In the genomic region with DNA sequence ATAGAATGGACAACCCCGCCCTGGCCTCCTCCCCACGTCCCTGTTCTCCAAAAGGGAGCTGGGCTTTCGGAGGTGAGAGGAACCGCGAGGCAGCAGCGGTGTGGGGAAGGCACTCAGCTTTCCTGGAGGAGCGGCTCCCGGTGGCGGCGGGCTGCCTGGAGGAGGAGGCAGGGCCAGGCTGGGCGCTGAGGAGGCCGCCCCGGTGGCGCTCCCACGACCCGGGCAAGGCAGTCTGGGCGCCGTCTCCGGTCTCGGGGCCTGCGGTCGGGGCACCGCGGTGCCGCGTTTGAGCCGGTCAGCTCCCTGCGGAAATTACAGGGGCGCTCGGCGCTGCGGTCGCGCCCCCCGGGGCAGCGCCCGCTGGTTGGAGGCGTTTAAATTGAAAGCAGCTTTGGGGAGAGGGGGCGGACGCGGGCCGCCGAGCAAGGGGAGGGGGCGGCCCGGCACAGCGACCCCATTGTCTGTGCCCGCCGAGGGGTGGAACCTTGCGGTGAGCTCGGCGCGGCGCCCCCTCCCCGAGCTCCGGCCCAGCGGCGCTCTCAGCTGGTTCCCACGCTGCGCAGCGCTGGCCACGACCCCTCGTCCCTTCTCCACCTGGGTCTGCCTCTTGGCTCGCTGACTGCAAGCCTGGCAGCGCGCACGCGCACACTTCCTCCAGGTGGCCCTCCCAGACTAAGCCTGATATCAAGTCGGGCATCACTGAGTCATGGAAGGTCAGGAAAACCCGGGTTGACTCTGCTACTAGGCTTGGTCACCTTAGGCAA, we compare ENCODE assay signal across 11 cellular contexts. TPM values are rescaled to one million over a fixed set of nuclear protein-coding genes. Genes with fewer than 3 reads are reported as not detected.
DNase-seq lines count a peak whose midpoint lies in the region; ATAC-seq and TF ChIP-seq lines count a peak whose summit lies in the region.
"Had no signal": no experiment of that assay in that cellular context is flagged by ENCODE, and none has a peak within 500 bp of the region (broad histone marks: within the 10 kb centered on the region; RNA-seq: fewer than 3 reads in every experiment).

No MANE protein-coding gene starts in this region.

- DNase-seq in 8988T = peak; percentile 91
- DNase-seq in dermis blood vessel endothelial cell = peak; percentile 15
- peak; percentile 58 for DNase-seq in nephron progenitor cell
- DNase-seq in mucosa of gallbladder (ENCODE audit: low spot score) = no peak
- no peak for DNase-seq in NK-92 treated with Interleukin-12 subunit alpha and Interleukin-12 subunit beta, amount 100 ng/mL, for 24 hours (lab: John Stamatoyannopoulos, UW)
- DNase-seq in NCI-H1417 treated with DMSO at 0.1 percent for 48 hours (lab: John Stamatoyannopoulos, UW) = no peak
- DNase-seq: DND-41; gastrocnemius medialis; stimulated activated naive CD4-positive, alpha-beta T cell treated with Interleukin-2 at 50 U/mL for 16 hours had no signal

- H3K4me3 Mint-ChIP-seq in nephron progenitor cell = peak overlapping the region; percentile 79

- TF ChIP-seq RAD21 in Ishikawa (IDR thresholded peaks at IDR 0.05; ENCODE audit: low read depth) = no peak

- H3K27me3 Mint-ChIP-seq in nephron progenitor cell (ENCODE audit: low read depth, poor library complexity) = peaks cover 94% of the 10 kb centered on the region

- H3K9me3 Mint-ChIP-seq in nephron progenitor cell = no peaks in the 10 kb centered on the region

- TF ChIP-seq CTCF in nephron progenitor cell (IDR thresholded peaks at IDR 0.05) = no peak

- H3K4me1 Mint-ChIP-seq in nephron progenitor cell = peaks cover 56% of the 10 kb centered on the region

- ATAC-seq in GM21786 (IDR thresholded peaks at IDR 0.05; ENCODE audit: unreplicated experiment) = no peak
- ATAC-seq: gastrocnemius medialis had no signal

- H3K27ac Mint-ChIP-seq in nephron progenitor cell = no peak overlapping the region

- no peak for TF ChIP-seq EP300 in Ishikawa (IDR thresholded peaks at IDR 0.05; ENCODE audit: borderline replicate concordance)

- no peaks in the 10 kb centered on the region for H3K36me3 Mint-ChIP-seq in nephron progenitor cell (ENCODE audit: low read depth)

TF ChIP-seq in Ishikawa, 13 proteins besides CTCF, POLR2A, EP300 and RAD21:
- TF ChIP-seq ZBTB7A (IDR thresholded peaks at IDR 0.05; ENCODE audit: low read depth) (peak; percentile 43; the same call in 1 of the 2 replicates), EGR1 (IDR thresholded peaks at IDR 0.05) (peak; percentile 14; the same call in 1 of the 2 replicates)
- TF ChIP-seq, protein P1, sequence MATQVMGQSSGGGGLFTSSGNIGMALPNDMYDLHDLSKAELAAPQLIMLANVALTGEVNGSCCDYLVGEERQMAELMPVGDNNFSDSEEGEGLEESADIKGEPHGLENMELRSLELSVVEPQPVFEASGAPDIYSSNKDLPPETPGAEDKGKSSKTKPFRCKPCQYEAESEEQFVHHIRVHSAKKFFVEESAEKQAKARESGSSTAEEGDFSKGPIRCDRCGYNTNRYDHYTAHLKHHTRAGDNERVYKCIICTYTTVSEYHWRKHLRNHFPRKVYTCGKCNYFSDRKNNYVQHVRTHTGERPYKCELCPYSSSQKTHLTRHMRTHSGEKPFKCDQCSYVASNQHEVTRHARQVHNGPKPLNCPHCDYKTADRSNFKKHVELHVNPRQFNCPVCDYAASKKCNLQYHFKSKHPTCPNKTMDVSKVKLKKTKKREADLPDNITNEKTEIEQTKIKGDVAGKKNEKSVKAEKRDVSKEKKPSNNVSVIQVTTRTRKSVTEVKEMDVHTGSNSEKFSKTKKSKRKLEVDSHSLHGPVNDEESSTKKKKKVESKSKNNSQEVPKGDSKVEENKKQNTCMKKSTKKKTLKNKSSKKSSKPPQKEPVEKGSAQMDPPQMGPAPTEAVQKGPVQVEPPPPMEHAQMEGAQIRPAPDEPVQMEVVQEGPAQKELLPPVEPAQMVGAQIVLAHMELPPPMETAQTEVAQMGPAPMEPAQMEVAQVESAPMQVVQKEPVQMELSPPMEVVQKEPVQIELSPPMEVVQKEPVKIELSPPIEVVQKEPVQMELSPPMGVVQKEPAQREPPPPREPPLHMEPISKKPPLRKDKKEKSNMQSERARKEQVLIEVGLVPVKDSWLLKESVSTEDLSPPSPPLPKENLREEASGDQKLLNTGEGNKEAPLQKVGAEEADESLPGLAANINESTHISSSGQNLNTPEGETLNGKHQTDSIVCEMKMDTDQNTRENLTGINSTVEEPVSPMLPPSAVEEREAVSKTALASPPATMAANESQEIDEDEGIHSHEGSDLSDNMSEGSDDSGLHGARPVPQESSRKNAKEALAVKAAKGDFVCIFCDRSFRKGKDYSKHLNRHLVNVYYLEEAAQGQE (IDR thresholded peaks at IDR 0.05; ENCODE audit: low read depth) = no peak

RNA-seq across cellular contexts. Expression of a gene that starts 58.7 kb away (rescaled TPM):
- not detected in 2 replicates for total RNA-seq in dermis blood vessel endothelial cell
- total RNA-seq in mucosa of gallbladder = not detected
- total RNA-seq: gastrocnemius medialis had no signal

Comparison
In these comparisons a context has a peak if more than half of its experiments do, and no peak if none do; other contexts are left out.
1. DNase-seq: peak in 8988T (single experiment), dermis blood vessel endothelial cell (single experiment) and nephron progenitor cell (single experiment); none in mucosa of gallbladder (single experiment), NK-92 treated with Interleukin-12 subunit alpha and Interleukin-12 subunit beta, amount 100 ng/mL, for 24 hours (single experiment) and NCI-H1417 treated with DMSO at 0.1 percent for 48 hours (single experiment).